Comparison of ENCODE assay signal across 14 cellular contexts in genomic region chr3:101988591-101988990, GRCh38.
DNase-seq lines count a peak whose midpoint lies in the region; ATAC-seq and TF ChIP-seq lines count a peak whose summit lies in the region.
"Had no signal": no experiment of that assay in that cellular context is flagged by ENCODE, and none has a peak within 500 bp of the region (broad histone marks: within the 10 kb centered on the region; RNA-seq: fewer than 3 reads in every experiment).

No MANE protein-coding gene starts in this region.

- H3K27me3 Mint-ChIP-seq in activated CD8-positive, alpha-beta memory T cell treated with anti-CD3 and anti-CD28 coated beads, Interleukin-2, amount 10 ng/mL, durations not matched to agents 7 days and 5 days, result peaks cover 50% of the 10 kb centered on the region
- no peaks in the 10 kb centered on the region for H3K27me3 Mint-ChIP-seq in endodermal cell (ENCODE audit: insufficient read depth)

- TF ChIP-seq CTCF in mucosa of descending colon (IDR thresholded peaks at IDR 0.05), result no peak
- TF ChIP-seq CTCF in endodermal cell (conservative IDR thresholded peaks at IDR 0.05), result no peak

- H3K4me3 ChIP-seq in mucosa of descending colon (no peak overlapping the region), Karpas-422 (ENCODE audit: low read length) (no peak overlapping the region), endodermal cell (ENCODE audit: low read length) (no peak overlapping the region)

- no peaks in the 10 kb centered on the region for H3K27me3 ChIP-seq in Karpas-422 (ENCODE audit: low read length)
- H3K27me3 ChIP-seq in endodermal cell (ENCODE audit: control insufficient read depth, insufficient read depth, low read length, poor library complexity, severe bottlenecking), result no peaks in the 10 kb centered on the region

- no peak overlapping the region for H3K9ac ChIP-seq in Karpas-422 (ENCODE audit: low read length)
- no peak overlapping the region for H3K9ac ChIP-seq in endodermal cell (ENCODE audit: extremely low read depth, low read length, poor library complexity, severe bottlenecking)

- no peaks in the 10 kb centered on the region for H3K9me3 Mint-ChIP-seq in activated CD8-positive, alpha-beta memory T cell treated with anti-CD3 and anti-CD28 coated beads, Interleukin-2, amount 10 ng/mL, durations not matched to agents 7 days and 5 days (ENCODE audit: low read depth)
- H3K9me3 Mint-ChIP-seq in endodermal cell, result no peaks in the 10 kb centered on the region
- H3K9me3 Mint-ChIP-seq: nephron progenitor cell had no signal

- CTCF ChIA-PET in activated CD8-positive, alpha-beta memory T cell treated with anti-CD3 and anti-CD28 coated beads, Interleukin-2, amount 10 ng/mL, durations not matched to agents 7 days and 5 days (lab: Charles Lee), result interaction anchor here (0.5 to 0.8 kb wide), 3 partner anchors 23 to 186 kb away, joined by 3 read pairs; no protein-coding TSS in a partner anchor

- no peaks in the 10 kb centered on the region for H3K9me3 ChIP-seq in mucosa of descending colon
- no peaks in the 10 kb centered on the region for H3K9me3 ChIP-seq in Karpas-422 (ENCODE audit: low read length)
- no peaks in the 10 kb centered on the region for H3K9me3 ChIP-seq in endodermal cell (ENCODE audit: control insufficient read depth, low read length)

- H3K27ac ChIP-seq in Karpas-422 (ENCODE audit: low read length), result no peak overlapping the region
- H3K27ac ChIP-seq in endodermal cell (ENCODE audit: low read depth, low read length), result no peak overlapping the region
- H3K27ac ChIP-seq: HL-60 had no signal

- peak overlapping the region; percentile 10 for H3K4me3 Mint-ChIP-seq in activated CD8-positive, alpha-beta memory T cell treated with anti-CD3 and anti-CD28 coated beads, Interleukin-2, amount 10 ng/mL, durations not matched to agents 7 days and 5 days
- H3K4me3 Mint-ChIP-seq in endodermal cell, result no peak overlapping the region
- H3K4me3 Mint-ChIP-seq: nephron progenitor cell had no signal

- H3K9me2 ChIP-seq in Karpas-422 (replicated peaks; ENCODE audit: insufficient read depth, low read length), result no peaks in the 10 kb centered on the region

- peak overlapping the region; percentile 80 for H3K27ac Mint-ChIP-seq in activated CD8-positive, alpha-beta memory T cell treated with anti-CD3 and anti-CD28 coated beads, Interleukin-2, amount 10 ng/mL, durations not matched to agents 7 days and 5 days
- H3K27ac Mint-ChIP-seq in endodermal cell, result no peak overlapping the region
- H3K27ac Mint-ChIP-seq: nephron progenitor cell had no signal

- peaks cover 34% of the 10 kb centered on the region for H3K4me1 Mint-ChIP-seq in activated CD8-positive, alpha-beta memory T cell treated with anti-CD3 and anti-CD28 coated beads, Interleukin-2, amount 10 ng/mL, durations not matched to agents 7 days and 5 days
- peaks cover 2% of the 10 kb centered on the region for H3K4me1 Mint-ChIP-seq in endodermal cell

- WGBS in endodermal cell (ENCODE audit: insufficient coverage in 1 of 2, insufficient read length in 1 of 2), 2 experiments, result 94 to 96% methylated on average over 3 to 4 of the region's 4 CpGs

- H3K4me1 ChIP-seq in mucosa of descending colon (ENCODE audit: low read depth) (no peaks in the 10 kb centered on the region), Karpas-422 (ENCODE audit: low read length) (no peaks in the 10 kb centered on the region), endodermal cell (ENCODE audit: control insufficient read depth, insufficient read depth, low read length) (no peaks in the 10 kb centered on the region)

- intact Hi-C loops in mucosa of descending colon (cut with DNase I, micrococcal nuclease), result no loop called here
- intact Hi-C loops in left ventricle myocardium superior (cut with micrococcal nuclease), result no loop called here

- no peaks in the 10 kb centered on the region for H4K20me1 ChIP-seq in Karpas-422 (ENCODE audit: insufficient read depth, low read depth, low read length)

- H3K79me2 ChIP-seq in Karpas-422 (ENCODE audit: low read length), result no peaks in the 10 kb centered on the region

- H2AFZ ChIP-seq in Karpas-422 (ENCODE audit: low read length), result no peak overlapping the region

- peak; percentile 51 for DNase-seq in activated CD8-positive, alpha-beta memory T cell treated with anti-CD3 and anti-CD28 coated beads, Interleukin-2, amount 10 ng/mL, durations not matched to agents 7 days and 5 days
- no peak for DNase-seq in activated CD8-positive, alpha-beta memory T cell treated with anti-CD3 and anti-CD28 coated beads for 24 hours
- DNase-seq in RKO (ENCODE audit: low spot score), result peak; percentile 20
- DNase-seq in mucosa of descending colon, result no peak
- DNase-seq in left ventricle myocardium superior, result no peak
- DNase-seq in Karpas-422, result no peak
- no peak for DNase-seq in endodermal cell
- DNase-seq: activated effector memory CD4-positive, alpha-beta T cell treated with anti-CD3 and anti-CD28 coated beads, Interleukin-2, amount 50 U/mL, for 16 hours; effector CD4-positive, alpha-beta T cell; NCI-H187 treated with DMSO at 0.1 percent for 48 hours; nephron progenitor cell had no signal

- peaks cover 15% of the 10 kb centered on the region for H3K36me3 Mint-ChIP-seq in activated CD8-positive, alpha-beta memory T cell treated with anti-CD3 and anti-CD28 coated beads, Interleukin-2, amount 10 ng/mL, durations not matched to agents 7 days and 5 days
- no peaks in the 10 kb centered on the region for H3K36me3 Mint-ChIP-seq in endodermal cell (ENCODE audit: low read depth)

- no peak overlapping the region for H3K4me2 ChIP-seq in Karpas-422 (ENCODE audit: low read depth, low read length, poor library complexity, severe bottlenecking)

- ATAC-seq in activated CD8-positive, alpha-beta memory T cell treated with anti-CD3 and anti-CD28 coated beads, Interleukin-2, amount 10 ng/mL, durations not matched to agents 7 days and 5 days, result peak; percentile 81
- ATAC-seq in HG02642 (IDR thresholded peaks at IDR 0.05; ENCODE audit: poor library complexity, unreplicated experiment), result peak; percentile 30
- peak; percentile 17 for ATAC-seq in mucosa of descending colon
- ATAC-seq in left ventricle myocardium superior, result no peak
- ATAC-seq: SK-N-SH treated with all-trans-retinoic acid at 6 μM for 48 hours had no signal

- no peaks in the 10 kb centered on the region for H3K36me3 ChIP-seq in mucosa of descending colon (ENCODE audit: low read depth)
- no peaks in the 10 kb centered on the region for H3K36me3 ChIP-seq in Karpas-422 (ENCODE audit: insufficient read depth, low read length)
- no peaks in the 10 kb centered on the region for H3K36me3 ChIP-seq in endodermal cell (ENCODE audit: control insufficient read depth, insufficient read depth, low read length)

Comparison
In these comparisons a context has a peak if more than half of its experiments do, and no peak if none do; other contexts are left out.
1. DNase-seq: peak in activated CD8-positive, alpha-beta memory T cell treated with anti-CD3 and anti-CD28 coated beads, Interleukin-2, amount 10 ng/mL, durations not matched to agents 7 days and 5 days (single experiment) and RKO (single experiment); none in activated CD8-positive, alpha-beta memory T cell treated with anti-CD3 and anti-CD28 coated beads for 24 hours (single experiment), mucosa of descending colon (0 of 3), left ventricle myocardium superior (single experiment), Karpas-422 (single experiment) and endodermal cell (single experiment).